16 cellular contexts compared by ENCODE assay signal in genomic region chr7:54260868-54261475, GRCh38.
A peak's percentile ranks its signal among the peaks of the same experiment; 100 is the strongest.
DNase-seq lines count a peak whose midpoint lies in the region; FAIRE-seq and TF ChIP-seq lines count a peak whose summit lies in the region.
"Had no signal": no experiment of that assay in that cellular context is flagged by ENCODE, and none has a peak within 500 bp of the region (broad histone marks: within the 10 kb centered on the region; RNA-seq: fewer than 3 reads in every experiment).

No MANE protein-coding gene starts in this region.

- H3K4me3 ChIP-seq in epithelial cell of proximal tubule (ENCODE audit: low read depth, low read length), result no peak overlapping the region
- H3K4me3 ChIP-seq: HAP-1, hepatocyte, SJSA1 had no signal

- no peak for TF ChIP-seq CTCF in epithelial cell of proximal tubule (conservative IDR thresholded peaks at IDR 0.05; ENCODE audit: low read depth, low read length)

- DNase-seq in ELR (ENCODE audit: low read depth) (peak; percentile 2), RCC 7860 (ENCODE audit: low spot score) (peak; percentile 63), epithelial cell of proximal tubule (ENCODE audit: low read depth) (peak; percentile 61), myocyte (ENCODE audit: low read depth) (peak; percentile 72), NCI-H2227 treated with DMSO at 0.1 percent for 48 hours (lab: John Stamatoyannopoulos, UW) (no peak), NCI-H748 (lab: John Stamatoyannopoulos, UW; ENCODE audit: unreplicated experiment) (no peak), SK-N-DZ (ENCODE audit: low spot score) (no peak), DMS153 (lab: John Stamatoyannopoulos, UW) (no peak)
- DNase-seq: activated CD8-positive, alpha-beta T cell treated with anti-CD3 and anti-CD28 coated beads for 36 hours; left colon; NCI-H1048; NCI-H2171 had no signal

- FAIRE-seq in RCC 7860 (lab: Jason Lieb, UNC), result peak; percentile 20
- FAIRE-seq: GM12892 had no signal

Comparison
In these comparisons a context has a peak if more than half of its experiments do, and no peak if none do; other contexts are left out.
1. DNase-seq: peak in ELR (single experiment), RCC 7860 (single experiment), epithelial cell of proximal tubule (single experiment) and myocyte (single experiment); none in NCI-H2227 treated with DMSO at 0.1 percent for 48 hours (single experiment), NCI-H748 (single experiment), SK-N-DZ (single experiment) and DMS153 (single experiment).